In genomic region chr7:12909483-12909882, GRCh38 we compare ENCODE assay signal across 23 cellular contexts.
"Had no signal": no experiment of that assay in that cellular context is flagged by ENCODE, and none has a peak within 500 bp of the region (broad histone marks: within the 10 kb centered on the region; RNA-seq: fewer than 3 reads in every experiment).

No MANE protein-coding gene starts in this region.

- ATAC-seq: activated CD8-positive, alpha-beta memory T cell treated with anti-CD3 and anti-CD28 coated beads, Interleukin-2, amount 10 ng/mL, durations not matched to agents 7 days and 5 days; activated naive CD8-positive, alpha-beta T cell treated with anti-CD3 and anti-CD28 coated beads, Interleukin-2, amount 50 U/mL, for 24 hours; K562; Panc1 had no signal

- H3K4me3 ChIP-seq: K562, SJSA1 had no signal

- H3K9ac ChIP-seq: SK-N-SH had no signal

- H3K27me3 ChIP-seq: SJSA1 had no signal

- H3K4me2 ChIP-seq: SK-N-SH had no signal

- DNase-seq: activated B cell treated with CpG ODN at 0.5 μM for 24 hours; activated CD4-positive, alpha-beta memory T cell treated with anti-CD3 and anti-CD28 coated beads for 36 hours; activated CD4-positive, alpha-beta T cell treated with anti-CD3 and anti-CD28 coated beads for 4 hours; activated CD4-positive, alpha-beta T cell treated with anti-CD3 and anti-CD28 coated beads, Interleukin-2, amount 50 U/mL, for 1 hour; activated CD4-positive, CD25-positive, alpha-beta regulatory T cell treated with anti-CD3 and anti-CD28 coated beads, Interleukin-2, amount 50 U/mL, for 72 hours; activated CD8-positive, alpha-beta memory T cell treated with anti-CD3 and anti-CD28 coated beads, Interleukin-2, amount 10 ng/mL, durations not matched to agents 7 days and 5 days; activated CD8-positive, alpha-beta memory T cell treated with anti-CD3 and anti-CD28 coated beads, Interleukin-2, amount 50 U/mL, for 48 hours; activated effector memory CD4-positive, alpha-beta T cell treated with Interleukin-2 at 50 U/mL for 16 hours; activated naive CD4-positive, alpha-beta T cell treated with anti-CD3 and anti-CD28 coated beads, Interleukin-2, amount 10 ng/mL, durations not matched to agents 7 days and 5 days; activated naive CD8-positive, alpha-beta T cell treated with anti-CD3 and anti-CD28 coated beads, Interleukin-2, amount 50 U/mL, for 24 hours; activated T-cell treated with anti-CD3 and anti-CD28 coated beads, Interleukin-2, amount 50 U/mL, for 48 hours; NCI-H1105; NCI-H1417 treated with DMSO at 0.1 percent for 48 hours; NCI-H187 treated with DMSO at 0.1 percent for 48 hours; NCI-H2081 treated with DMSO at 0.1 percent for 48 hours; NCI-H345; NCI-H524 treated with DMSO at 0.1 percent for 48 hours; SHP77 treated with DMSO at 0.1 percent for 48 hours; SK-N-SH had no signal

- H3K27ac ChIP-seq: SJSA1 had no signal

- H3K4me1 ChIP-seq: SJSA1 had no signal

- H3K36me3 ChIP-seq: SJSA1 had no signal

- H3K9me3 ChIP-seq: SJSA1, SK-N-SH had no signal

- FAIRE-seq: TTC549 had no signal
